In the genomic region with DNA sequence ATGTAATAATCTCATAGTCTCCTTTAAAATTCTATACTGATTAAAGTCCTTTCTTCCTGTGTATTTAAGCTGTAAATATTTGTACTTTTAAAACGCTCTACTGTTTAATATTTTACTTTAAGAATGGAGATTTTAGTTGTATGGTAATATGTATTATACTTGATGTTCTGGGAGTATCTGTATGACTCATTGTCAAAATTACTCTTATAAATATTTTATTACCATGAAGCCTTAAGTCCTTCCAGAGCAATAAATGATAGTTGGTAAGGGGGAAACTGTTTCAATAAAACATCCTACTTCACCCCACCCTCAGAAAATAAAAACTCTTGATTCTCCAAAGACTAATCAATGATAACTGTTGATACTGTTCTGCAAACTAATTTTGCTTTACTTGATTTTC, we compare ENCODE assay signal across 10 cellular contexts. TPM values are rescaled to one million over a fixed set of nuclear protein-coding genes. Genes with fewer than 3 reads are reported as not detected.
DNase-seq lines count a peak whose midpoint lies in the region; ATAC-seq, FAIRE-seq and TF ChIP-seq lines count a peak whose summit lies in the region.
"Had no signal": no experiment of that assay in that cellular context is flagged by ENCODE, and none has a peak within 500 bp of the region (broad histone marks: within the 10 kb centered on the region; RNA-seq: fewer than 3 reads in every experiment).

No MANE protein-coding gene starts in this region.

- H3K36me3 ChIP-seq in pancreas = no peaks in the 10 kb centered on the region

- no peak overlapping the region for H3K27ac ChIP-seq in pancreas
- H3K27ac ChIP-seq: body of pancreas had no signal

- no peak for TF ChIP-seq CTCF in WI38 (IDR thresholded peaks at IDR 0.05; ENCODE audit: low read depth, low read length)
- TF ChIP-seq CTCF in pancreas (IDR thresholded peaks at IDR 0.05) = no peak

- peaks cover 0 to 5% (median 0%) of the 10 kb centered on the region in 4 donors for H3K27me3 ChIP-seq in pancreas
- H3K27me3 ChIP-seq: body of pancreas had no signal

- DNase-seq in ELR (ENCODE audit: low read depth) (peak; percentile 27), left ventricle myocardium superior (no peak), skeletal muscle cell (ENCODE audit: low read depth) (no peak), NCI-H1436 treated with DMSO at 0.1 percent for 48 hours (lab: John Stamatoyannopoulos, UW) (no peak), pancreas (no peak), islet precursor cell (no peak)
- DNase-seq in stimulated activated CD4-positive, alpha-beta T cell treated with anti-CD3 and anti-CD28 coated beads, Interleukin-2, amount 100 ng/mL, for 24 hours = no peak
- DNase-seq: activated T-cell treated with anti-CD3 and anti-CD28 coated beads for 4 hours had no signal

- intact Hi-C loops in left ventricle myocardium superior (cut with micrococcal nuclease) (loop anchor here (5.0 to 10.0 kb wide), 2 partner anchors 146 to 1279 kb away; no protein-coding TSS in a partner anchor), pancreas (cut with DNase I) (no loop called here)

- H3K9me3 ChIP-seq in pancreas = no peaks in the 10 kb centered on the region
- H3K9me3 ChIP-seq: body of pancreas had no signal

- H3K4me3 ChIP-seq in WI38 (ENCODE audit: low read depth, low read length) (0 out of 2 replicates have a peak overlapping the region, but pooled peaks have one; percentile 1), skeletal muscle cell (ENCODE audit: low read depth, low read length) (peak overlapping the region; percentile 39), pancreas (peak overlapping the region in 1 of 4 donors; percentile 9)
- H3K4me3 ChIP-seq: body of pancreas had no signal

- H3K4me1 ChIP-seq in pancreas = peaks cover 0 to 3% (median 0%) of the 10 kb centered on the region in 3 donors
- H3K4me1 ChIP-seq: body of pancreas had no signal

- 6 to 11% methylated on average over 1 of the region's 1 CpG for whole genome bisulfite sequencing in pancreas, 2 donors

- ATAC-seq in left ventricle myocardium superior = peak; percentile 11
- no peak for ATAC-seq in pancreas

- FAIRE-seq in pancreas (lab: Jason Lieb, UNC) = no peak

RNA-seq across cellular contexts. Expression of a gene that starts 6.4 kb away (rescaled TPM):
- 12.9 TPM for total RNA-seq in left ventricle myocardium superior
- total RNA-seq in pancreas = 1 to 10 TPM; 1.1 to 3.8 (median 1.7) TPM
- polyA plus RNA-seq in pancreas = 1 to 10 TPM in 1 of 2 donors, under 1 TPM in 1; 0.46 to 1.2 TPM
